In the genomic region with DNA sequence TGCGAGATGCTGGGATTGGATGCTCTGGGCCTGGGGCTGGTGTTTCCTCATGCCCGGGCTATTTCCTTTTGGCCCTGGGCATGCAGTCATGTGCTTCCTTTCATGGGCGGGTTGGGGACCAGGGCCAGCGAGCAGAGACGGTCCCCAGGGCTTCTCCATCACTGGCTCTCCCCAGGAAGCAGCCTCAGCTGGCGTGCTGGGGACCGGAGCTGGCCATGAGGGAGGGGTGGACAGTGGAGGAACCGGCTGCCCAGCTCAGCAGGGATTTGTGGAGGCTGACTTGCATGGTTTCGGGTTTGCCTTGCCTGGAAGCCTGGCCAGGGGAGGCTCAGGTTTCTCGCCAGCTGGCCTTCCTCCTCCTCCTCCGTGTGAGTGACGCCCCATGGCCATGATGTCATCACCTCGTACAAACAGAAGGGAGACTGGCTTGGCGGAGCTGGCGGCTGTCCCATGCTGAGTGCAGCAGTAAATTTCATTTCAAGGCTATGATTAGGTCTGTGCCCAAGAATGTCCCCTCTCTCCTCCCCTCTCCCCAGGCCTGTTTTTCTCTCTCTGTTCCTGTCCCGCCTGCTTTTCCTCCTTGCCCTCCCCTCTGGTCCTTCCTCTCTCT, we compare ENCODE assay signal across 8 cellular contexts. TPM values are rescaled to one million over a fixed set of nuclear protein-coding genes. Genes with fewer than 3 reads are reported as not detected.
DNase-seq lines count a peak whose midpoint lies in the region; ATAC-seq and TF ChIP-seq lines count a peak whose summit lies in the region.

No MANE protein-coding gene starts in this region.

- ATAC-seq in RWPE2 (ENCODE audit: low read depth) = peak; percentile 66
- ATAC-seq in upper lobe of right lung = peak; percentile 83
- no peak for ATAC-seq in GM18519 (IDR thresholded peaks at IDR 0.05; ENCODE audit: low FRiP score, unreplicated experiment)
- ATAC-seq in HG03097 (IDR thresholded peaks at IDR 0.05; ENCODE audit: low FRiP score, unreplicated experiment) = no peak

- H3K36me3 ChIP-seq in HUES48 (ENCODE audit: control insufficient read depth, insufficient read depth, low read length) (no peaks in the 10 kb centered on the region), RWPE2 (ENCODE audit: low read depth) (no peaks in the 10 kb centered on the region), upper lobe of right lung (no peaks in the 10 kb centered on the region)

- H3K4me3 ChIP-seq in HUES48 (ENCODE audit: low read depth, low read length) (no peak overlapping the region), RWPE2 (ENCODE audit: severe bottlenecking) (no peak overlapping the region), epithelial cell of proximal tubule (ENCODE audit: low read depth, low read length) (no peak overlapping the region), upper lobe of right lung (peak overlapping the region; percentile 28)

- H3K9me3 ChIP-seq in HUES48 (ENCODE audit: control insufficient read depth, insufficient read depth, low read length) (no peaks in the 10 kb centered on the region), RWPE2 (ENCODE audit: severe bottlenecking) (no peaks in the 10 kb centered on the region), upper lobe of right lung (no peaks in the 10 kb centered on the region)

- H3K27me3 ChIP-seq in HUES48 (ENCODE audit: control insufficient read depth, insufficient read depth, low read length) (no peaks in the 10 kb centered on the region), RWPE2 (ENCODE audit: insufficient read depth, poor library complexity, severe bottlenecking) (no peaks in the 10 kb centered on the region), upper lobe of right lung (no peaks in the 10 kb centered on the region)

- DNase-seq in AG08395 (ENCODE audit: low spot score) (peak; percentile 92), RWPE2 (ENCODE audit: low spot score) (peak; percentile 89), epithelial cell of proximal tubule (ENCODE audit: low read depth) (peak; percentile 48), midbrain (lab: John Stamatoyannopoulos, UW) (peak; percentile 82), upper lobe of right lung (peak; percentile 90)

- intact Hi-C loops in upper lobe of right lung (cut with DNase I) = no loop called here

- no peak overlapping the region for H3K9ac ChIP-seq in HUES48 (ENCODE audit: low read depth, low read length)

- H3K4me1 ChIP-seq in HUES48 (ENCODE audit: control insufficient read depth, insufficient read depth, low read length) (peaks cover 9% of the 10 kb centered on the region), RWPE2 (ENCODE audit: insufficient read depth, poor library complexity, severe bottlenecking) (peaks cover 32% of the 10 kb centered on the region), upper lobe of right lung (peaks cover 20% of the 10 kb centered on the region)

- H3K27ac ChIP-seq in HUES48 (ENCODE audit: low read depth, low read length) (peak overlapping the region; percentile 3), RWPE2 (ENCODE audit: poor library complexity, severe bottlenecking) (peak overlapping the region; percentile 77), upper lobe of right lung (peak overlapping the region; percentile 76)

- TF ChIP-seq CTCF in RWPE2 (IDR thresholded peaks at IDR 0.05; ENCODE audit: poor library complexity, severe bottlenecking) (no peak), epithelial cell of proximal tubule (conservative IDR thresholded peaks at IDR 0.05; ENCODE audit: low read depth, low read length) (no peak), upper lobe of right lung (IDR thresholded peaks at IDR 0.05) (no peak)

RNA-seq across cellular contexts. Expression of gene TIMP2, which starts 8.9 kb away (rescaled TPM):
- total RNA-seq in epithelial cell of proximal tubule (64.9 and 78.3 TPM in 2 replicates), upper lobe of right lung (318 TPM)

RNA-seq across cellular contexts. Expression of gene CEP295NL, which starts 31.1 kb away (rescaled TPM):
- 0.29 TPM in 2 replicates for total RNA-seq in epithelial cell of proximal tubule
- total RNA-seq in upper lobe of right lung = 4.2 TPM

RNA-seq across cellular contexts. Expression of gene LGALS3BP, which starts 45.7 kb away (rescaled TPM):
- total RNA-seq in epithelial cell of proximal tubule (258 and 338 TPM in 2 replicates), upper lobe of right lung (405 TPM)

Comparison
In these comparisons a context has a peak if more than half of its experiments do, and no peak if none do; other contexts are left out.
1. H3K27ac ChIP-seq: peak in every context shown above with its lines; median percentile 77 in RWPE2; 76 in upper lobe of right lung; 3 in HUES48.
2. ATAC-seq: peak in RWPE2 (single experiment) and upper lobe of right lung (single experiment); none in GM18519 (single experiment) and HG03097 (single experiment).
3. Peak in every context shown above with its lines, with median percentiles within 50 percentile points of each other: DNase-seq.